ENCODE assay signal across 8 cellular contexts in the genomic region with DNA sequence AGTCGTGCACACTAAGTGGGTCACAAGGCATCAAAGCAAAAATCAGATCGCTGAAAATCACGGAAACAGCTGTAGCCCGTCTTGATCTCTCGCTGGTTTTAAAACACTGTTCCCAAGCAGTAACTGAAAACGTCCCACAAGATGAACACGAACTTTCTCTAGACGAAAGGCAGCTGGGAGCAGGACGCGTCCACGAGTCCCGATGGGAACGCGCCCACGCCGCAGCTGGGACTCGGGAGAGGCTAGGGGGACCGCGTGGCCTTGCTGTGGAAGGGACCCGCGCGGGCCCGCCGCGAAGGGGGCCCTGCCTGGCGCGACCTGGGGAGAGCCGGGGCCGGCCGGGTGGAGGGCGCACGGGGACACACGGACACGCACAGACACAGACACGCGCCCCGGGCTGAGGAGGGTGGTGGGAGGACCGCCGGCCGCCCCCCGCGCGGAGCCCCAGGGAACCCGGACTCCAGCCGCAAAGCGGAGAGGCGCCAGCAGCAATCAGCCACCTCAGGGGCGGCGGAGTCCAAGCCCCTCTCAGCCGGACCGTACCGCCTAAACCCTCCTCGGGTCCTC. TPM values are rescaled to one million over a fixed set of nuclear protein-coding genes. Genes with fewer than 3 reads are reported as not detected.
DNase-seq lines count a peak whose midpoint lies in the region; ATAC-seq lines count a peak whose summit lies in the region.

No MANE protein-coding gene starts in this region.

- H3K27ac ChIP-seq in HUES64 (ENCODE audit: low read depth, low read length), result peak overlapping the region; percentile 76; the same call in 1 of the 2 replicates
- peak overlapping the region; percentile 78 for H3K27ac ChIP-seq in epithelial cell of prostate

- H3K9ac ChIP-seq in HUES64 (ENCODE audit: low read depth, low read length), result peak overlapping the region; percentile 82

- under 1% methylated on average over 53 of the region's 53 CpGs for WGBS in HUES64

- H3K4me1 Mint-ChIP-seq in activated CD4-positive, alpha-beta T cell treated with anti-CD3 and anti-CD28 coated beads, Interleukin-2, amount 10 ng/mL, durations not matched to agents 7 days and 5 days, result peaks cover 34% of the 10 kb centered on the region
- peaks cover 42 to 50% (median 50%) of the 10 kb centered on the region in 3 donors for H3K4me1 Mint-ChIP-seq in naive B cell

- peaks cover 36% of the 10 kb centered on the region for H3K4me1 ChIP-seq in HUES64 (ENCODE audit: insufficient read depth, low read length)

- H3K4me3 ChIP-seq in HUES64 (ENCODE audit: low read length), result peak overlapping the region; percentile 93

- CTCF ChIA-PET in activated CD4-positive, alpha-beta T cell treated with anti-CD3 and anti-CD28 coated beads, Interleukin-2, amount 10 ng/mL, durations not matched to agents 7 days and 5 days (lab: Charles Lee), result interaction anchor here (0.7 to 1.8 kb wide), 14 partner anchors 10 to 106 kb away, joined by 3 to 7 read pairs (median 3); no protein-coding TSS in a partner anchor

- H3K27ac Mint-ChIP-seq in activated CD4-positive, alpha-beta T cell treated with anti-CD3 and anti-CD28 coated beads, Interleukin-2, amount 10 ng/mL, durations not matched to agents 7 days and 5 days, result peak overlapping the region; percentile 96
- H3K27ac Mint-ChIP-seq in naive B cell, result peak overlapping the region; percentile 93 to 100 (median 98)

- H3K9me3 ChIP-seq in HUES64 (ENCODE audit: insufficient read depth, low read depth, low read length), result no peaks in the 10 kb centered on the region

- peak; percentile 64 for DNase-seq in DMS53 (lab: John Stamatoyannopoulos, UW)
- peak; percentile 66 for DNase-seq in activated CD4-positive, alpha-beta T cell treated with anti-CD3 and anti-CD28 coated beads, Interleukin-2, amount 10 ng/mL, durations not matched to agents 7 days and 5 days
- DNase-seq in epithelial cell of prostate (ENCODE audit: low read depth, low spot score), result no peak
- peak; percentile 50 for DNase-seq in naive B cell
- DNase-seq in kidney glomerular epithelial cell (lab: John Stamatoyannopoulos, UW), result no peak
- DNase-seq in medulla oblongata (ENCODE audit: extremely low spot score), result no peak

- no peaks in the 10 kb centered on the region for H3K9me3 Mint-ChIP-seq in activated CD4-positive, alpha-beta T cell treated with anti-CD3 and anti-CD28 coated beads, Interleukin-2, amount 10 ng/mL, durations not matched to agents 7 days and 5 days
- no peaks in the 10 kb centered on the region for H3K9me3 Mint-ChIP-seq in naive B cell

- H3K27me3 Mint-ChIP-seq in activated CD4-positive, alpha-beta T cell treated with anti-CD3 and anti-CD28 coated beads, Interleukin-2, amount 10 ng/mL, durations not matched to agents 7 days and 5 days, result no peaks in the 10 kb centered on the region
- no peaks in the 10 kb centered on the region for H3K27me3 Mint-ChIP-seq in naive B cell

- ATAC-seq in GM21360 (IDR thresholded peaks at IDR 0.05; ENCODE audit: unreplicated experiment), result peak; percentile 6
- peak; percentile 6 to 11 for ATAC-seq in naive B cell (ENCODE audit: low read depth in 2 of 2)

- no peaks in the 10 kb centered on the region for H3K36me3 ChIP-seq in HUES64 (ENCODE audit: insufficient read depth, low read length)

- H3K27me3 ChIP-seq in HUES64 (ENCODE audit: insufficient read depth, low read length), result peaks cover 36% of the 10 kb centered on the region

- POLR2A ChIA-PET in activated CD4-positive, alpha-beta T cell treated with anti-CD3 and anti-CD28 coated beads, Interleukin-2, amount 10 ng/mL, durations not matched to agents 7 days and 5 days (lab: Charles Lee), result interaction anchor here (1.0 kb wide), 2 partner anchors 89 to 104 kb away, joined by 3 to 7 read pairs; no protein-coding TSS in a partner anchor

- peaks cover 62% of the 10 kb centered on the region for H3K36me3 Mint-ChIP-seq in activated CD4-positive, alpha-beta T cell treated with anti-CD3 and anti-CD28 coated beads, Interleukin-2, amount 10 ng/mL, durations not matched to agents 7 days and 5 days (ENCODE audit: low read depth)
- peaks cover 16 to 21% of the 10 kb centered on the region in 2 donors for H3K36me3 Mint-ChIP-seq in naive B cell

- peak overlapping the region; percentile 95 for H3K4me3 Mint-ChIP-seq in activated CD4-positive, alpha-beta T cell treated with anti-CD3 and anti-CD28 coated beads, Interleukin-2, amount 10 ng/mL, durations not matched to agents 7 days and 5 days
- peak overlapping the region; percentile 94 to 99 (median 98) for H3K4me3 Mint-ChIP-seq in naive B cell

RNA-seq across cellular contexts. Expression of a gene that starts 0.6 kb away (rescaled TPM):
- 3.5 TPM for polyA plus RNA-seq in HUES64 (2013, experiment 1 of 2)
- 4.6 TPM for polyA plus RNA-seq in HUES64 (2013, experiment 2 of 2)
- 100 to 1,000 TPM; 329 to 403 TPM for total RNA-seq in activated CD4-positive, alpha-beta T cell treated with anti-CD3 and anti-CD28 coated beads, Interleukin-2, amount 10 ng/mL, durations not matched to agents 7 days and 5 days
- 100 to 1,000 TPM in 5 of 6 donors, 10 to 100 TPM in 1; 90.2 to 162 (median 118) TPM for polyA plus RNA-seq in naive B cell (ENCODE audit: low read depth in 6 of 6)

Comparison
In these comparisons a context has a peak if more than half of its experiments do, and no peak if none do; other contexts are left out.
1. DNase-seq: peak in DMS53 (single experiment), activated CD4-positive, alpha-beta T cell treated with anti-CD3 and anti-CD28 coated beads, Interleukin-2, amount 10 ng/mL, durations not matched to agents 7 days and 5 days (single experiment) and naive B cell (single experiment); none in epithelial cell of prostate (single experiment), kidney glomerular epithelial cell (single experiment) and medulla oblongata (single experiment).